Comparison of ENCODE assay signal across 16 cellular contexts in the genomic region with DNA sequence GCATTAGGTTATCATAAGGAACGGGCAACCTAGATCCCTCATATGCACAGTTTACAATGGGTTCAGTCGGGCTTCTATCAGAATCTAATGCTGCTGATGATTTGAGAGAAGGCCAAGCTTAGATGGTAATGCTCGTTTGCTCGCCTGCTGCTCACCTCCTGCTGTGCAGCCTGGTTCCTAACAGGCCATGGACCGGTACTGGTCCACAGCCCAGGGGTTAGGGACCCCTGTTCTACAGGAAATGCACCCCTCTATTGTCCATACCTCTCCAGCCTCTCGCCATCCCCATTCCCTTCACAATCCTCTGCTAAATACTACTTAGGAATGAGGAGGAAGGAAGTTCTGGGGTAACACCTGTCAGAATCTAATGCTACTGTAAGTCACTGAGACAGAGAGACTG.
DNase-seq lines count a peak whose midpoint lies in the region; ATAC-seq and TF ChIP-seq lines count a peak whose summit lies in the region.
"Had no signal": no experiment of that assay in that cellular context is flagged by ENCODE, and none has a peak within 500 bp of the region (broad histone marks: within the 10 kb centered on the region; RNA-seq: fewer than 3 reads in every experiment).

No MANE protein-coding gene starts in this region.

- 71% methylated on average over 2 of the region's 6 CpGs; no CpG with 5 or more reads in 1 of the 2 experiments for WGBS in IMR-90 (ENCODE audit: extremely low coverage in 2 of 2, insufficient read length in 1 of 2), 2 experiments

- peak overlapping the region; percentile 31 to 90 for H4K8ac ChIP-seq in IMR-90 (ENCODE audit: low read depth in 2 of 2, low read length in 2 of 2)

- peak; percentile 4; the same call in 1 of the 2 replicates for ATAC-seq in IMR-90 (ENCODE audit: low read depth)
- ATAC-seq in naive thymus-derived CD8-positive, alpha-beta T cell: no peak
- ATAC-seq: stimulated activated naive CD8-positive, alpha-beta T cell treated with anti-CD3 and anti-CD28 coated beads, Interleukin-15, amount 100 ng/mL, for 72 hours had no signal

- H3K27me3 ChIP-seq in A673 (replicated peaks; ENCODE audit: insufficient read depth, low read depth, low read length, poor library complexity) (no peaks in the 10 kb centered on the region), IMR-90 (ENCODE audit: control insufficient read depth, insufficient read depth, low read length) (no peaks in the 10 kb centered on the region)
- H3K27me3 ChIP-seq: gastrocnemius medialis, uterus had no signal

- H3K79me1 ChIP-seq in IMR-90 (ENCODE audit: low read depth in 1 of 2, low read length in 2 of 2): peaks cover 0 to 12% of the 10 kb centered on the region in 2 experiments; a peak in 2 of 4 replicates

- peak overlapping the region; percentile 91 for H2BK120ac ChIP-seq in IMR-90 (ENCODE audit: low read depth, low read length)

- H3K4me1 Mint-ChIP-seq in nephron (peaks cover 51% of the 10 kb centered on the region), nephron progenitor cell (peaks cover 7% of the 10 kb centered on the region)
- peaks cover 0 to 3% (median 0%) of the 10 kb centered on the region in 4 donors for H3K4me1 Mint-ChIP-seq in naive thymus-derived CD8-positive, alpha-beta T cell
- H3K4me1 Mint-ChIP-seq: activated B cell treated with CpG ODN at 0.5 μM for 24 hours had no signal

- CTCF ChIA-PET in A673 (lab: Charles Lee): no interaction called here
- CTCF ChIA-PET in IMR-90 (lab: Yijun Ruan, JAX): interaction anchor here (0.7 kb wide), 1 partner anchor 18 kb away, joined by 4 read pairs; no protein-coding TSS in a partner anchor

- H3K27me3 Mint-ChIP-seq in nephron (ENCODE audit: low read depth): no peaks in the 10 kb centered on the region
- H3K27me3 Mint-ChIP-seq in nephron progenitor cell (ENCODE audit: low read depth, poor library complexity): no peaks in the 10 kb centered on the region
- no peaks in the 10 kb centered on the region for H3K27me3 Mint-ChIP-seq in naive thymus-derived CD8-positive, alpha-beta T cell
- H3K27me3 Mint-ChIP-seq: activated B cell treated with CpG ODN at 0.5 μM for 24 hours; stimulated activated naive CD8-positive, alpha-beta T cell treated with anti-CD3 and anti-CD28 coated beads, Interleukin-15, amount 100 ng/mL, for 72 hours had no signal

- no peak overlapping the region for H2AK9ac ChIP-seq in IMR-90 (replicated peaks; ENCODE audit: low read depth, low read length, poor library complexity)

- TF ChIP-seq CTCF in A673 (conservative IDR thresholded peaks at IDR 0.05; ENCODE audit: low read depth, low read length): no peak
- no peak for TF ChIP-seq CTCF in IMR-90 (conservative IDR thresholded peaks at IDR 0.05; ENCODE audit: low read depth, low read length)
- TF ChIP-seq CTCF in coronary artery (IDR thresholded peaks at IDR 0.05): no peak
- no peak for TF ChIP-seq CTCF in nephron (IDR thresholded peaks at IDR 0.05; ENCODE audit: unreplicated experiment in 3 of 3)
- TF ChIP-seq CTCF in nephron progenitor cell (IDR thresholded peaks at IDR 0.05): no peak

- peak overlapping the region; percentile 86 for H3K4ac ChIP-seq in IMR-90 (ENCODE audit: low read depth, low read length)

- BruUV-seq in A673 (replicated peaks; lab: Mats Ljungman, UMichigan) (no TSS peak), IMR-90 (replicated peaks; lab: Mats Ljungman, UMichigan) (no TSS peak)

- H3K9me3 ChIP-seq in A673 (ENCODE audit: low read depth, low read length, poor library complexity, severe bottlenecking) (no peaks in the 10 kb centered on the region), IMR-90 (ENCODE audit: control insufficient read depth, insufficient read depth, low read length) (no peaks in the 10 kb centered on the region)
- H3K9me3 ChIP-seq: gastrocnemius medialis, uterus had no signal

- H4K5ac ChIP-seq in IMR-90 (ENCODE audit: low read depth, low read length): peak overlapping the region; percentile 92

- H4K91ac ChIP-seq in IMR-90 (ENCODE audit: insufficient read depth, low read depth, low read length): peak overlapping the region; percentile 95

- dilution Hi-C loops in IMR-90 (cut with HindIII; ENCODE audit: low sequenced_read_pairs, unreplicated experiment): no loop called here

- DNase-seq in A673 (ENCODE audit: low spot score): no peak
- no peak for DNase-seq in IMR-90
- no peak for DNase-seq in coronary artery (ENCODE audit: low spot score)
- DNase-seq in NCI-H524 (lab: John Stamatoyannopoulos, UW): no peak
- no peak for DNase-seq in GM03348 (ENCODE audit: low spot score)
- no peak for DNase-seq in nephron progenitor cell
- DNase-seq in naive thymus-derived CD8-positive, alpha-beta T cell: no peak
- DNase-seq: activated B cell treated with CpG ODN at 0.5 μM for 24 hours; activated effector memory CD4-positive, alpha-beta T cell treated with Interleukin-2 at 50 U/mL for 16 hours; gastrocnemius medialis; NCI-H146; RPMI8226; stimulated activated naive CD8-positive, alpha-beta T cell treated with anti-CD3 and anti-CD28 coated beads, Interleukin-15, amount 100 ng/mL, for 72 hours; uterus had no signal

- peaks cover 17% of the 10 kb centered on the region for H3K36me3 Mint-ChIP-seq in nephron (ENCODE audit: low read depth)
- peaks cover 17% of the 10 kb centered on the region for H3K36me3 Mint-ChIP-seq in nephron progenitor cell (ENCODE audit: low read depth)
- peaks cover 13 to 78% (median 38%) of the 10 kb centered on the region in 3 donors for H3K36me3 Mint-ChIP-seq in naive thymus-derived CD8-positive, alpha-beta T cell

- H4K20me1 ChIP-seq in IMR-90 (ENCODE audit: insufficient read depth, low read length): no peaks in the 10 kb centered on the region

- H3K36me3 ChIP-seq in A673 (ENCODE audit: insufficient read depth, low read length, poor library complexity, severe bottlenecking): no peaks in the 10 kb centered on the region
- H3K36me3 ChIP-seq in IMR-90 (ENCODE audit: control insufficient read depth, insufficient read depth, low read length): 0 out of 2 replicates have a peak, but pooled peaks cover 1% of the 10 kb centered on the region
- H3K36me3 ChIP-seq: uterus had no signal

- peak overlapping the region; percentile 7 for H2AFZ ChIP-seq in IMR-90 (replicated peaks; ENCODE audit: low read length, poor library complexity)

- peak overlapping the region; percentile 73 for H2AK5ac ChIP-seq in IMR-90 (ENCODE audit: low read depth, low read length)

- H2BK15ac ChIP-seq in IMR-90 (ENCODE audit: low read depth, low read length): peak overlapping the region; percentile 87; the same call in 1 of the 3 replicates

- H2BK20ac ChIP-seq in IMR-90 (ENCODE audit: low read depth, low read length): peak overlapping the region; percentile 90

- 0 out of 2 replicates have a peak, but pooled peaks cover 7% of the 10 kb centered on the region for H3K9me1 ChIP-seq in IMR-90 (ENCODE audit: insufficient read depth, low read length)

- H3K27ac Mint-ChIP-seq in nephron (peak overlapping the region; percentile 99), nephron progenitor cell (no peak overlapping the region)
- H3K27ac Mint-ChIP-seq in naive thymus-derived CD8-positive, alpha-beta T cell: peak overlapping the region in 1 of 10 donors; percentile 49
- H3K27ac Mint-ChIP-seq: activated B cell treated with CpG ODN at 0.5 μM for 24 hours had no signal

- intact Hi-C loops in A673 (cut with micrococcal nuclease; ENCODE audit: unreplicated experiment) (no loop called here), IMR-90 (cut with micrococcal nuclease) (no loop called here)

- H3K56ac ChIP-seq in IMR-90 (ENCODE audit: extremely low read depth, insufficient read depth, low read length): peak overlapping the region; percentile 71; the same call in 1 of the 2 replicates

- peak overlapping the region; percentile 68 for H3K14ac ChIP-seq in IMR-90 (replicated peaks; ENCODE audit: low read depth, low read length)

- H3K4me3 ChIP-seq in A673 (ENCODE audit: low read depth, low read length, poor library complexity, severe bottlenecking) (no peak overlapping the region), IMR-90 (ENCODE audit: insufficient read depth, low read depth, low read length) (no peak overlapping the region), coronary artery (no peak overlapping the region)
- H3K4me3 ChIP-seq: gastrocnemius medialis, lung, uterus had no signal

- H3K27ac ChIP-seq in A673 (ENCODE audit: low read depth, low read length, poor library complexity, severe bottlenecking) (peak overlapping the region; percentile 74), IMR-90 (ENCODE audit: insufficient read depth, low read length) (peak overlapping the region; percentile 71), coronary artery (peak overlapping the region; percentile 43 to 74)
- H3K27ac ChIP-seq: uterus had no signal

- no peaks in the 10 kb centered on the region for H3K9me3 Mint-ChIP-seq in nephron
- no peaks in the 10 kb centered on the region for H3K9me3 Mint-ChIP-seq in nephron progenitor cell
- no peaks in the 10 kb centered on the region for H3K9me3 Mint-ChIP-seq in naive thymus-derived CD8-positive, alpha-beta T cell
- H3K9me3 Mint-ChIP-seq: activated B cell treated with CpG ODN at 0.5 μM for 24 hours; stimulated activated naive CD8-positive, alpha-beta T cell treated with anti-CD3 and anti-CD28 coated beads, Interleukin-15, amount 100 ng/mL, for 72 hours had no signal

- peak overlapping the region; percentile 93 for H3K4me2 ChIP-seq in IMR-90 (ENCODE audit: low read depth, low read length)

- no peak for TF ChIP-seq POLR2A in IMR-90 (IDR thresholded peaks at IDR 0.05; ENCODE audit: low read depth, low read length)

- H3K18ac ChIP-seq in IMR-90 (ENCODE audit: low read depth, low read length): peak overlapping the region; percentile 94

- no peak for TF ChIP-seq RAD21 in IMR-90 (IDR thresholded peaks at IDR 0.05; ENCODE audit: low read length)

- H3K23ac ChIP-seq in IMR-90 (ENCODE audit: low read depth, low read length): peak overlapping the region; percentile 77

- H3K4me3 Mint-ChIP-seq in nephron (peak overlapping the region in 1 of 3 experiments; percentile 47), nephron progenitor cell (no peak overlapping the region)
- H3K4me3 Mint-ChIP-seq in naive thymus-derived CD8-positive, alpha-beta T cell: no peak overlapping the region
- H3K4me3 Mint-ChIP-seq: activated B cell treated with CpG ODN at 0.5 μM for 24 hours; stimulated activated naive CD8-positive, alpha-beta T cell treated with anti-CD3 and anti-CD28 coated beads, Interleukin-15, amount 100 ng/mL, for 72 hours had no signal

- peak overlapping the region; percentile 97 for H2BK5ac ChIP-seq in IMR-90 (ENCODE audit: low read depth, low read length, poor library complexity, severe bottlenecking)

- peak overlapping the region; percentile 61; the same call in 1 of the 2 replicates for H3K9ac ChIP-seq in IMR-90 (ENCODE audit: low read depth, low read length)

- in situ Hi-C loops in IMR-90 (cut with MboI; ENCODE audit: low sequenced_read_pairs): no loop called here

- H3K4me1 ChIP-seq in A673 (ENCODE audit: insufficient read depth, low read length, poor library complexity, severe bottlenecking) (peaks cover 41% of the 10 kb centered on the region), IMR-90 (ENCODE audit: control insufficient read depth, insufficient read depth, low read length) (peaks cover 18% of the 10 kb centered on the region)
- H3K4me1 ChIP-seq: uterus had no signal

- POLR2A ChIA-PET in A673 (lab: Charles Lee; ENCODE audit: low non-redundant PET): interaction anchor here (1.0 kb wide), 1 partner anchor 109 kb away, joined by 3 read pairs; a partner anchor contains a TSS
- POLR2A ChIA-PET in IMR-90 (lab: Charles Lee; ENCODE audit: unreplicated experiment): no interaction called here
- POLR2A ChIA-PET in naive thymus-derived CD8-positive, alpha-beta T cell (lab: Charles Lee): no interaction called here
